26 cellular contexts compared by ENCODE assay signal in the genomic region with DNA sequence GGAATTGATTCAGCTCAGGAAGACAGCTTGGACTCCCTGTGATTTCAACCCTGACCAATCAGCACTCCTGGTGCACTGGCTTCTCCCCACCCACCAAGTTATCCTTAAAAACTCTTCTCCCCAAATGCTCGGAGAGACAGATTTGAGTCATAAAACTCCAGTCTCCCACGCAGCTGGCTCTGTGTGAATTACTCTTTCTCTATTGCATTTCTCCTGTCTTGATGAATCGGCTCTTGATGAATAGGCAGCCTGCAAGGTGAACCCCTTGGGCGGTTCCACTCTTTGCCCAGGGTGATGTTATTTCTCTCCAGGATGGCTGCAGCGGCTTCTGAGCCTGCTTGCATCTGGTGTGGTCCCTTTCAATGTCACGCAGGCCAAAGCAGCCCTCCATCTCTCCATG. TPM values are rescaled to one million over a fixed set of nuclear protein-coding genes. Genes with fewer than 3 reads are reported as not detected.
A peak's percentile ranks its signal among the peaks of the same experiment; 100 is the strongest.
DNase-seq lines count a peak whose midpoint lies in the region; ATAC-seq and TF ChIP-seq lines count a peak whose summit lies in the region.
"Had no signal": no experiment of that assay in that cellular context is flagged by ENCODE, and none has a peak within 500 bp of the region (broad histone marks: within the 10 kb centered on the region; RNA-seq: fewer than 3 reads in every experiment).

No MANE protein-coding gene starts in this region.

- no peaks in the 10 kb centered on the region for H3K36me3 ChIP-seq in HEK293 (ENCODE audit: control insufficient read depth in 2 of 2, insufficient read depth in 1 of 2, low read length in 2 of 2)
- H3K36me3 ChIP-seq in BE2C = no peaks in the 10 kb centered on the region
- H3K36me3 ChIP-seq: HAP-1, SJSA1 had no signal

- H3K27me3 Mint-ChIP-seq in endothelial cell (ENCODE audit: unreplicated experiment) (peaks cover 2% of the 10 kb centered on the region), nephron progenitor cell (ENCODE audit: low read depth, poor library complexity) (peaks cover 61% of the 10 kb centered on the region)

- CTCF ChIA-PET in HEK293 (lab: Yijun Ruan, JAX) = interaction anchor here (0.7 kb wide), 1 partner anchor 201 kb away, joined by 3 read pairs; no protein-coding TSS in a partner anchor

- H3K27me3 ChIP-seq in BE2C = no peaks in the 10 kb centered on the region

- in situ Hi-C loops in GM13977 (cut with MboI; ENCODE audit: low pct_unique_long_range_greater_than_20kb, low sequenced_read_pairs, unreplicated experiment) = no loop called here

- H3K9me3 Mint-ChIP-seq in endothelial cell (ENCODE audit: unreplicated experiment) (no peaks in the 10 kb centered on the region), nephron progenitor cell (no peaks in the 10 kb centered on the region)
- H3K9me3 Mint-ChIP-seq: CD4-positive, alpha-beta memory T cell had no signal

- peaks cover 31% of the 10 kb centered on the region for H3K4me1 Mint-ChIP-seq in endothelial cell (ENCODE audit: unreplicated experiment)
- H3K4me1 Mint-ChIP-seq in nephron progenitor cell = peaks cover 9% of the 10 kb centered on the region
- H3K4me1 Mint-ChIP-seq: IgD-negative memory B cell had no signal

- ATAC-seq in GM18519 (IDR thresholded peaks at IDR 0.05; ENCODE audit: low FRiP score, unreplicated experiment) = no peak

- H3K4me3 Mint-ChIP-seq in endothelial cell (ENCODE audit: unreplicated experiment) = no peak overlapping the region
- H3K4me3 Mint-ChIP-seq in nephron progenitor cell = no peak overlapping the region
- H3K4me3 Mint-ChIP-seq: CD4-positive, alpha-beta memory T cell; IgD-negative memory B cell had no signal

- POLR2A ChIA-PET in HEK293 (lab: Yijun Ruan, JAX) = no interaction called here

- H3K4me3 ChIP-seq in HEK293 (ENCODE audit: low read depth, low read length) (no peak overlapping the region), BE2C (ENCODE audit: low read depth, low read length) (no peak overlapping the region)
- H3K4me3 ChIP-seq: HAP-1, SJSA1 had no signal

- H3K4me1 ChIP-seq in HEK293 (ENCODE audit: control insufficient read depth, insufficient read depth, low read length) = no peaks in the 10 kb centered on the region
- no peaks in the 10 kb centered on the region for H3K4me1 ChIP-seq in BE2C
- H3K4me1 ChIP-seq: Caco-2, HAP-1, SJSA1 had no signal

- peak; percentile 62 for DNase-seq in Ammon's horn (ENCODE audit: low spot score)
- no peak for DNase-seq in endothelial cell (ENCODE audit: low spot score)
- DNase-seq in nephron progenitor cell = no peak
- no peak for DNase-seq in GM13977 (ENCODE audit: low spot score)
- no peak for DNase-seq in GM10266 (ENCODE audit: extremely low spot score)
- DNase-seq in BE2C = no peak
- DNase-seq: C1 segment of cervical spinal cord; Caco-2; CD4-positive, alpha-beta memory T cell; DMS79 treated with DMSO at 0.1 percent for 48 hours; GF-D8; GOT3; NCI-H1048; NCI-H1417; NCI-H1694; NCI-H2029 treated with DMSO at 0.1 percent for 48 hours; NCI-H526 treated with DMSO at 0.1 percent for 48 hours; Right ventricle myocardium superior; RPMI8226 had no signal

- TF ChIP-seq CTCF in HEK293 (tag by site-specific recombination; IDR thresholded peaks at IDR 0.05) (no peak), endothelial cell (IDR thresholded peaks at IDR 0.05; ENCODE audit: unreplicated experiment) (no peak), nephron progenitor cell (IDR thresholded peaks at IDR 0.05) (no peak), GM13977 (IDR thresholded peaks at IDR 0.05; ENCODE audit: extremely low read depth, insufficient read depth, missing control alignments) (no peak), GM10266 (IDR thresholded peaks at IDR 0.05; ENCODE audit: control insufficient read depth, insufficient read depth, low read depth, missing control alignments) (no peak), BE2C (IDR thresholded peaks at IDR 0.05; ENCODE audit: low read depth, low read length) (no peak)

- H3K36me3 Mint-ChIP-seq in endothelial cell (ENCODE audit: low read depth, unreplicated experiment) (no peaks in the 10 kb centered on the region), nephron progenitor cell (ENCODE audit: low read depth) (no peaks in the 10 kb centered on the region)
- H3K36me3 Mint-ChIP-seq: CD4-positive, alpha-beta memory T cell; IgD-negative memory B cell had no signal

- no peaks in the 10 kb centered on the region for H3K9me3 ChIP-seq in HEK293 (ENCODE audit: control insufficient read depth, insufficient read depth, low read depth, low read length)
- no peaks in the 10 kb centered on the region for H3K9me3 ChIP-seq in BE2C
- H3K9me3 ChIP-seq: Caco-2, HAP-1, SJSA1 had no signal

- H3K27ac ChIP-seq in HEK293 (ENCODE audit: extremely low read depth, low read depth, low read length) = no peak overlapping the region
- H3K27ac ChIP-seq: KMS-11, SJSA1 had no signal

- H3K27ac Mint-ChIP-seq in endothelial cell (ENCODE audit: unreplicated experiment) (peak overlapping the region; percentile 11), nephron progenitor cell (peak overlapping the region; percentile 3)
- H3K27ac Mint-ChIP-seq: CD4-positive, alpha-beta memory T cell; IgD-negative memory B cell had no signal

TF ChIP-seq in HEK293, 187 proteins besides CTCF, POLR2A, EP300 and RAD21:
- TF ChIP-seq ZNF76 (tag by site-specific recombination; IDR thresholded peaks at IDR 0.05; ENCODE audit: borderline replicate concordance, low read depth) = no peak
- TF ChIP-seq ZFHX2 (tag by site-specific recombination; conservative IDR thresholded peaks at IDR 0.05) = peak; percentile 33; the same call in 1 of the 2 replicates

RNA-seq across cellular contexts. Expression of a gene that starts 12.4 kb away (rescaled TPM):
- 2.9 TPM for total RNA-seq in endothelial cell (ENCODE audit: unreplicated experiment)
- polyA plus RNA-seq in BE2C (2012; ENCODE audit: insufficient read depth, insufficient read length, low read depth) = not detected
- total RNA-seq: CD4-positive, alpha-beta memory T cell; SJSA1 had no signal
- polyA plus RNA-seq: AG04450; CD4-positive, alpha-beta memory T cell; IgD-negative memory B cell had no signal
